In the genomic region with DNA sequence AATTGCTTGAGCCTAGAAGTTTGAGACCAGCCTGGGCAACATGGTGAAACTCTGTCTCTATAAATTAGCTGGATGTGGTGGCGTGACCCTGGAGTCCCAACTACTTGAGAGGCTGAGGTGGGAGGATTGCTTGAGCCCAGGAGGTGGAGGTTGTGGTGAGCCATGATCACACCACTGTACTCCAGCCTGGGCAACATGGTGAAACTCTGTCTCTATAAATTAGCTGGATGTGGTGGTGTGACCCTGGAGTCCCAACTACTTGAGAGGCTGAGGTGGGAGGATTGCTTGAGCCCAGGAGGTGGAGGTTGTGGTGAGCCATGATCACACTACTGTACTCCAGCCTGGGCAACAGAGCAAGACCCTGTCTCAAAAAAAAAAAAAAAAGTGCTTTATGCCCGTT, we compare ENCODE assay signal across 10 cellular contexts. TPM values are rescaled to one million over a fixed set of nuclear protein-coding genes. Genes with fewer than 3 reads are reported as not detected.
DNase-seq lines count a peak whose midpoint lies in the region; ATAC-seq and TF ChIP-seq lines count a peak whose summit lies in the region.
"Not testable (repeated sequence)": the region's sequence is repeated elsewhere in the genome, so short reads cannot be mapped to it uniquely, and the experiment has no call there.
"Had no signal": no experiment of that assay in that cellular context is flagged by ENCODE, and none has a peak within 500 bp of the region (broad histone marks: within the 10 kb centered on the region; RNA-seq: fewer than 3 reads in every experiment).

No MANE protein-coding gene starts in this region.

- H3K27ac Mint-ChIP-seq in activated CD4-positive, alpha-beta T cell treated with anti-CD3 and anti-CD28 coated beads for 36 hours; activated T-cell treated with anti-CD3 and anti-CD28 coated beads, Interleukin-2, amount 50 U/mL, for 72 hours; activated naive CD8-positive, alpha-beta T cell treated with anti-CD3 and anti-CD28 coated beads, Interleukin-2, amount 50 U/mL, for 24 hours; stimulated activated effector memory CD8-positive, alpha-beta T cell treated with anti-CD3 and anti-CD28 coated beads, Interleukin-12 subunit alpha, Interleukin-12 subunit beta, amount 100 ng/mL, for 72 hours: not testable (repeated sequence)

- not testable (repeated sequence) for H3K9ac ChIP-seq in liver (ENCODE audit: low read depth in 1 of 2, low read length in 2 of 2)

- DNase-seq in activated CD4-positive, alpha-beta T cell treated with anti-CD3 and anti-CD28 coated beads for 36 hours, result peak; percentile 15
- peak; percentile 65 for DNase-seq in activated CD8-positive, alpha-beta memory T cell treated with anti-CD3 and anti-CD28 coated beads for 24 hours
- not testable (repeated sequence) for DNase-seq in activated T-cell treated with anti-CD3 and anti-CD28 coated beads, Interleukin-2, amount 50 U/mL, for 72 hours; activated naive CD8-positive, alpha-beta T cell treated with anti-CD3 and anti-CD28 coated beads, Interleukin-2, amount 50 U/mL, for 24 hours; hepatocyte (ENCODE audit: low spot score)
- peak in 1 of 2 donors; percentile 51 for DNase-seq in stimulated activated effector memory CD8-positive, alpha-beta T cell treated with anti-CD3 and anti-CD28 coated beads, Interleukin-12 subunit alpha, Interleukin-12 subunit beta, amount 100 ng/mL, for 72 hours (ENCODE audit: low spot score in 2 of 2)

- not testable (repeated sequence) for H3K9me2 ChIP-seq in hepatocyte (replicated peaks; ENCODE audit: insufficient read depth)

- peak overlapping the region; percentile 41 for H3K27ac ChIP-seq in hepatocyte
- peak overlapping the region; percentile 44 to 73 for H3K27ac ChIP-seq in liver (ENCODE audit: low read depth in 1 of 2, low read length in 2 of 2)

- intact Hi-C loops in activated CD4-positive, alpha-beta T cell treated with anti-CD3 and anti-CD28 coated beads for 36 hours (cut with DNase I, micrococcal nuclease), result not testable (repeated sequence)

- H3K27me3 Mint-ChIP-seq in activated CD4-positive, alpha-beta T cell treated with anti-CD3 and anti-CD28 coated beads for 36 hours; activated T-cell treated with anti-CD3 and anti-CD28 coated beads, Interleukin-2, amount 50 U/mL, for 72 hours (ENCODE audit: low read depth); activated naive CD8-positive, alpha-beta T cell treated with anti-CD3 and anti-CD28 coated beads, Interleukin-2, amount 50 U/mL, for 24 hours: not testable (repeated sequence)

- not testable (repeated sequence) for H3K4me2 ChIP-seq in hepatocyte

- POLR2A ChIA-PET in activated CD4-positive, alpha-beta T cell treated with anti-CD3 and anti-CD28 coated beads for 36 hours (lab: Charles Lee), result interaction anchor here (0.8 kb wide), 1 partner anchor 29 kb away, joined by 8 read pairs; no protein-coding TSS in a partner anchor

- peaks cover 14% of the 10 kb centered on the region for H3K4me1 Mint-ChIP-seq in activated CD4-positive, alpha-beta T cell treated with anti-CD3 and anti-CD28 coated beads for 36 hours
- not testable (repeated sequence) for H3K4me1 Mint-ChIP-seq in activated T-cell treated with anti-CD3 and anti-CD28 coated beads, Interleukin-2, amount 50 U/mL, for 72 hours (ENCODE audit: low read depth)
- peaks cover 10% of the 10 kb centered on the region for H3K4me1 Mint-ChIP-seq in activated naive CD8-positive, alpha-beta T cell treated with anti-CD3 and anti-CD28 coated beads, Interleukin-2, amount 50 U/mL, for 24 hours
- peaks cover 34% of the 10 kb centered on the region for H3K4me1 Mint-ChIP-seq in stimulated activated effector memory CD8-positive, alpha-beta T cell treated with anti-CD3 and anti-CD28 coated beads, Interleukin-12 subunit alpha, Interleukin-12 subunit beta, amount 100 ng/mL, for 72 hours

- peaks cover 57% of the 10 kb centered on the region for H3K36me3 Mint-ChIP-seq in activated CD4-positive, alpha-beta T cell treated with anti-CD3 and anti-CD28 coated beads for 36 hours (ENCODE audit: low read depth)
- H3K36me3 Mint-ChIP-seq in activated T-cell treated with anti-CD3 and anti-CD28 coated beads, Interleukin-2, amount 50 U/mL, for 72 hours (ENCODE audit: insufficient read depth in 2 of 2), result peaks cover 11 to 24% of the 10 kb centered on the region in 2 donors
- H3K36me3 Mint-ChIP-seq in activated naive CD8-positive, alpha-beta T cell treated with anti-CD3 and anti-CD28 coated beads, Interleukin-2, amount 50 U/mL, for 24 hours (ENCODE audit: low read depth), result peaks cover 74% of the 10 kb centered on the region
- H3K36me3 Mint-ChIP-seq in stimulated activated effector memory CD8-positive, alpha-beta T cell treated with anti-CD3 and anti-CD28 coated beads, Interleukin-12 subunit alpha, Interleukin-12 subunit beta, amount 100 ng/mL, for 72 hours, result peaks cover 70% of the 10 kb centered on the region

- ATAC-seq in activated CD4-positive, alpha-beta T cell treated with anti-CD3 and anti-CD28 coated beads for 36 hours, result peak; percentile 58
- peak; percentile 47 to 57 for ATAC-seq in activated T-cell treated with anti-CD3 and anti-CD28 coated beads, Interleukin-2, amount 50 U/mL, for 72 hours (replicated peaks in 1 of 2)
- peak; percentile 36 for ATAC-seq in activated naive CD8-positive, alpha-beta T cell treated with anti-CD3 and anti-CD28 coated beads, Interleukin-2, amount 50 U/mL, for 24 hours
- peak; percentile 80 for ATAC-seq in stimulated activated effector memory CD8-positive, alpha-beta T cell treated with anti-CD3 and anti-CD28 coated beads, Interleukin-12 subunit alpha, Interleukin-12 subunit beta, amount 100 ng/mL, for 72 hours

- not testable (repeated sequence) for TF ChIP-seq CTCF in hepatocyte (IDR thresholded peaks at IDR 0.05; ENCODE audit: poor library complexity); liver (IDR thresholded peaks at IDR 0.05; ENCODE audit: low read depth, low read length, missing input control)

- not testable (repeated sequence) for H3K4me1 ChIP-seq in hepatocyte (ENCODE audit: insufficient read depth); liver (ENCODE audit: control insufficient read depth in 4 of 4, insufficient read depth in 4 of 4, low read length in 3 of 4)

- CTCF ChIA-PET in activated CD4-positive, alpha-beta T cell treated with anti-CD3 and anti-CD28 coated beads for 36 hours (lab: Charles Lee), result not testable (repeated sequence)

- H3K36me3 ChIP-seq in hepatocyte (replicated peaks; ENCODE audit: insufficient read depth, low read depth), result not testable (repeated sequence)
- H3K36me3 ChIP-seq in liver (ENCODE audit: control insufficient read depth in 4 of 4, insufficient read depth in 3 of 4, low read depth in 1 of 4, low read length in 3 of 4), result peaks cover 5 to 36% (median 30%) of the 10 kb centered on the region in 4 donors

- TF ChIP-seq RAD21 in liver (IDR thresholded peaks at IDR 0.05), result not testable (repeated sequence)

- not testable (repeated sequence) for H3K4me3 Mint-ChIP-seq in activated CD4-positive, alpha-beta T cell treated with anti-CD3 and anti-CD28 coated beads for 36 hours; activated T-cell treated with anti-CD3 and anti-CD28 coated beads, Interleukin-2, amount 50 U/mL, for 72 hours; activated naive CD8-positive, alpha-beta T cell treated with anti-CD3 and anti-CD28 coated beads, Interleukin-2, amount 50 U/mL, for 24 hours; stimulated activated effector memory CD8-positive, alpha-beta T cell treated with anti-CD3 and anti-CD28 coated beads, Interleukin-12 subunit alpha, Interleukin-12 subunit beta, amount 100 ng/mL, for 72 hours

- 83% methylated on average over 2 of the region's 2 CpGs for WGBS in hepatocyte (ENCODE audit: low lambda C conversion rate, missing lambda C conversion rate)
- WGBS in liver, result 85% methylated on average over 2 of the region's 2 CpGs

- not testable (repeated sequence) for H4K20me1 ChIP-seq in hepatocyte (ENCODE audit: insufficient read depth, poor library complexity, severe bottlenecking)

- not testable (repeated sequence) for H3K9me3 ChIP-seq in hepatocyte (ENCODE audit: low read depth); liver (ENCODE audit: control insufficient read depth in 4 of 4, low read length in 3 of 4)

- H3K27me3 ChIP-seq in hepatocyte; liver (ENCODE audit: control insufficient read depth in 4 of 4, insufficient read depth in 4 of 4, low read length in 3 of 4): not testable (repeated sequence)

- H3K9me3 Mint-ChIP-seq in activated CD4-positive, alpha-beta T cell treated with anti-CD3 and anti-CD28 coated beads for 36 hours (ENCODE audit: low read depth); activated T-cell treated with anti-CD3 and anti-CD28 coated beads, Interleukin-2, amount 50 U/mL, for 72 hours; activated naive CD8-positive, alpha-beta T cell treated with anti-CD3 and anti-CD28 coated beads, Interleukin-2, amount 50 U/mL, for 24 hours; stimulated activated effector memory CD8-positive, alpha-beta T cell treated with anti-CD3 and anti-CD28 coated beads, Interleukin-12 subunit alpha, Interleukin-12 subunit beta, amount 100 ng/mL, for 72 hours: not testable (repeated sequence)

- not testable (repeated sequence) for H3K4me3 ChIP-seq in hepatocyte; liver (ENCODE audit: low read depth in 1 of 3, low read length in 3 of 3)

- not testable (repeated sequence) for H2AFZ ChIP-seq in hepatocyte

- H3K79me2 ChIP-seq in hepatocyte, result peaks cover 11% of the 10 kb centered on the region

RNA-seq across cellular contexts. Expression of gene PSMF1, which starts 31.4 kb away (rescaled TPM):
- total RNA-seq in activated CD4-positive, alpha-beta T cell treated with anti-CD3 and anti-CD28 coated beads for 36 hours, result 100 to 1,000 TPM; 143 to 178 TPM
- 100 to 1,000 TPM; 168 to 185 TPM for total RNA-seq in activated T-cell treated with anti-CD3 and anti-CD28 coated beads, Interleukin-2, amount 50 U/mL, for 72 hours
- total RNA-seq in hepatocyte (65.2 and 97.3 TPM in 2 replicates), liver (10 to 100 TPM; 43.6 to 90.6 TPM)
- polyA plus RNA-seq in hepatocyte (125 and 126 TPM in 2 replicates), liver (100 to 1,000 TPM in 1 of 2 donors, 10 to 100 TPM in 1; 77.0 to 126 TPM)

RNA-seq across cellular contexts. Expression of gene TMEM74B, which starts 35.0 kb away (rescaled TPM):
- 1 to 10 TPM; 1.5 to 2.0 TPM for total RNA-seq in activated CD4-positive, alpha-beta T cell treated with anti-CD3 and anti-CD28 coated beads for 36 hours
- 1 to 10 TPM in 1 of 2 donors, under 1 TPM in 1; 0.60 to 1.5 TPM for total RNA-seq in activated T-cell treated with anti-CD3 and anti-CD28 coated beads, Interleukin-2, amount 50 U/mL, for 72 hours
- total RNA-seq in hepatocyte (5.2 and 9.4 TPM in 2 replicates), liver (1 to 10 TPM in 1 of 2 donors, under 1 TPM in 1; 0.42 to 3.4 TPM)
- polyA plus RNA-seq in hepatocyte (5.5 and 7.3 TPM in 2 replicates), liver (under 1 TPM; 0.14 to 0.76 TPM)
- total RNA-seq: CD4-positive, alpha-beta memory T cell; G401 had no signal
- polyA plus RNA-seq: AG04450; CD4-positive, alpha-beta memory T cell had no signal

RNA-seq across cellular contexts. Expression of gene C20orf202, which starts 53.4 kb away (rescaled TPM):
- total RNA-seq in activated CD4-positive, alpha-beta T cell treated with anti-CD3 and anti-CD28 coated beads for 36 hours, result not detected
- total RNA-seq in activated T-cell treated with anti-CD3 and anti-CD28 coated beads, Interleukin-2, amount 50 U/mL, for 72 hours, result under 1 TPM in 1 of 2 donors, not detected in 1; 0.19 TPM
- 1.4 and 1.6 TPM in 2 replicates for total RNA-seq in hepatocyte
- 0.35 and 0.84 TPM in 2 replicates for polyA plus RNA-seq in hepatocyte
- total RNA-seq in liver, result under 1 TPM; 0.14 to 0.42 TPM
- polyA plus RNA-seq in liver, result under 1 TPM; 0.07 to 0.10 TPM
- total RNA-seq: G401 had no signal
- polyA plus RNA-seq: AG04450 had no signal
